1 cellular context compared by ENCODE assay signal in the genomic region with DNA sequence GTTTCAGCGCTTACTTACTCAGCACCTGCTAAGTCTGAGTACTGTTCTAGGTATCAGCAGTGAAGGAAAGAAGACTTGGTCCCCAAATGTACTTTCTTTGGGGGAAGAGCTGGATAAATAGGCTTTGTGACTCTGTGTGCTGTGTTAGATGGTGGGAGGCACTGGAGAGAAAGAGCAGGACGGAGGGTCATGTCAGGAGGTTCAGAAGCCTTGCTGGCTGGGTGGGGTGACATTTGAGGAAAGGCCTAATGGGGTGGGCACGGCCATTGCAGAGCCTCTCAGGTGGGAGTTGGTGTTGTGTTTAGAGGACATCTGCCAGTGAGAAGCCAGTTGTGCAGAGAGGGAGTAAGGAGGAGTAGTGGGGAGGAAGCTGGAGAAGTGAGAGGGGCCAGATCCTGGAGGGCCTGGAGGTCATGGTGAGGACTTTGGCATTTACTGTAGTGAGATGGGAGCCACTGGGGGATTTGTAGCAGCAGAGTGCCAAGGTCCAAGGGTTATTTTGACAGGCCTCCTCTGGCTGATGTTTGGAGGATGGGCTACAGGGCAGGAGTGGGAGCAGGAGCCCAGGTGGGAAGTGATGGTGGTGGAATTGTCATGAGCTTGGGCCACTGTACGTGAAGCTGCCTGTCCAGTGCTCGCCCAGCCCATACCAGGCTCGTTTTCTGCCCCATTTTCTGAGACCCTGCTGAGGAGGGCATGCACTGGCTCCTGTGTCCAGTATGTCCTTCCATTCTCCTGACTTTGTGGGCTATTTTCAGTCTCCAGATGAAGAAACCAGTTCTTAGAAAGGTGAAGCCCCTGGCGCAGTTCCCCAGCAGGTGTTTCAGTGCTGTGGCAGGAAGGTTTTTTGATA.
TF ChIP-seq lines count a peak whose summit lies in the region.

No MANE protein-coding gene starts in this region.

TF ChIP-seq in A549, 52 proteins besides CTCF, POLR2A, EP300 and RAD21 (continued from another document):
- TF ChIP-seq, protein P1, sequence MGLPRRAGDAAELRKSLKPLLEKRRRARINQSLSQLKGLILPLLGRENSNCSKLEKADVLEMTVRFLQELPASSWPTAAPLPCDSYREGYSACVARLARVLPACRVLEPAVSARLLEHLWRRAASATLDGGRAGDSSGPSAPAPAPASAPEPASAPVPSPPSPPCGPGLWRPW (IDR thresholded peaks at IDR 0.05), result no peak
- no peak for TF ChIP-seq ZFP36 (IDR thresholded peaks at IDR 0.05; ENCODE audit: borderline replicate concordance, partially characterized antibody)
